Comparison of ENCODE assay signal across 1 cellular context in genomic region chr19:33403221-33403972, GRCh38.
TF ChIP-seq lines count a peak whose summit lies in the region.

No MANE protein-coding gene starts in this region.

TF ChIP-seq in HepG2, 621 proteins besides CTCF, POLR2A, EP300 and RAD21 (continued from another document and continues in another):
- TF ChIP-seq ZNF430 (CRISPR knock-in tag; IDR thresholded peaks at IDR 0.05) (peak; percentile 95; the same call in 1 of the 2 replicates), ETS1 (CRISPR knock-in tag; IDR thresholded peaks at IDR 0.05) (peak; percentile 97), TOPORS (CRISPR knock-in tag; IDR thresholded peaks at IDR 0.05) (peak; percentile 62; the same call in 1 of the 2 replicates), NCOR1 (IDR thresholded peaks at IDR 0.05; ENCODE audit: borderline replicate concordance, low read length) (peak; percentile 96; the same call in 1 of the 2 replicates), RAD51 (IDR thresholded peaks at IDR 0.05; ENCODE audit: borderline replicate concordance) (no peak), ZKSCAN5 (CRISPR knock-in tag; IDR thresholded peaks at IDR 0.05) (peak; percentile 69; the same call in 1 of the 2 replicates), RNF219 (CRISPR knock-in tag; IDR thresholded peaks at IDR 0.05) (peak; percentile 97), KAT2B (IDR thresholded peaks at IDR 0.05; ENCODE audit: borderline replicate concordance, low read depth, low read length) (no peak), ZFP36 (IDR thresholded peaks at IDR 0.05; ENCODE audit: borderline replicate concordance, low read depth, low read length, partially characterized antibody) (no peak), NFYB (CRISPR knock-in tag; IDR thresholded peaks at IDR 0.05) (0 out of 2 replicates have a peak, but pooled peaks have one; percentile 17), NR3C1 (CRISPR knock-in tag; IDR thresholded peaks at IDR 0.05) (no peak), ZNF414 (CRISPR knock-in tag; IDR thresholded peaks at IDR 0.05) (peak; percentile 50; the same call in 1 of the 2 replicates), MTA1 (CRISPR knock-in tag; IDR thresholded peaks at IDR 0.05; ENCODE audit: borderline replicate concordance) (peak; percentile 97), ZNF891 (CRISPR knock-in tag; IDR thresholded peaks at IDR 0.05) (peak; percentile 97), KDM2A (CRISPR knock-in tag; IDR thresholded peaks at IDR 0.05; ENCODE audit: borderline replicate concordance, low read depth) (peak; percentile 81; the same call in 1 of the 2 replicates), AKNA (CRISPR knock-in tag; IDR thresholded peaks at IDR 0.05; ENCODE audit: borderline replicate concordance) (peak; percentile 97), CREB1 (IDR thresholded peaks at IDR 0.05) (peak; percentile 52), CREB1 (CRISPR knock-in tag; IDR thresholded peaks at IDR 0.05) (no peak; the same call in 1 of the 2 replicates), SMAD3 (CRISPR knock-in tag; IDR thresholded peaks at IDR 0.05) (peak; percentile 78), ZNF563 (CRISPR knock-in tag; IDR thresholded peaks at IDR 0.05) (peak; percentile 95), ZMAT5 (CRISPR knock-in tag; IDR thresholded peaks at IDR 0.05; ENCODE audit: borderline replicate concordance, low read depth) (no peak), KDM5A (IDR thresholded peaks at IDR 0.05; ENCODE audit: borderline replicate concordance, low read length) (peak; percentile 29; the same call in 1 of the 2 replicates), MLLT10 (CRISPR knock-in tag; IDR thresholded peaks at IDR 0.05) (no peak; the same call in 1 of the 2 replicates), ZNF296 (CRISPR knock-in tag; conservative IDR thresholded peaks at IDR 0.05) (peak; percentile 91), GATAD2A (CRISPR knock-in tag; IDR thresholded peaks at IDR 0.05) (peak; percentile 95), SMAD1 (CRISPR knock-in tag; IDR thresholded peaks at IDR 0.05; ENCODE audit: borderline replicate concordance, low read depth) (no peak), ZFP82 (CRISPR knock-in tag; IDR thresholded peaks at IDR 0.05; ENCODE audit: borderline replicate concordance) (peak; percentile 85; the same call in 1 of the 2 replicates), ARNT2 (CRISPR knock-in tag; IDR thresholded peaks at IDR 0.05; ENCODE audit: low read depth) (peak; percentile 97; the same call in 1 of the 2 replicates), LCORL (IDR thresholded peaks at IDR 0.05) (0 out of 2 replicates have a peak, but pooled peaks have one; percentile 9), LCORL (CRISPR knock-in tag; IDR thresholded peaks at IDR 0.05) (peak; percentile 99), ZNF446 (CRISPR knock-in tag; IDR thresholded peaks at IDR 0.05) (peak; percentile 88; the same call in 1 of the 2 replicates), MXD4 (CRISPR knock-in tag; IDR thresholded peaks at IDR 0.05) (peak; percentile 93), GMEB2 (CRISPR knock-in tag; IDR thresholded peaks at IDR 0.05; ENCODE audit: low read depth) (no peak), STAT6 (CRISPR knock-in tag; IDR thresholded peaks at IDR 0.05; ENCODE audit: borderline replicate concordance) (peak; percentile 97), SAP130 (CRISPR knock-in tag; IDR thresholded peaks at IDR 0.05; ENCODE audit: low read depth) (peak; percentile 94)
- TF ChIP-seq, protein P1, sequence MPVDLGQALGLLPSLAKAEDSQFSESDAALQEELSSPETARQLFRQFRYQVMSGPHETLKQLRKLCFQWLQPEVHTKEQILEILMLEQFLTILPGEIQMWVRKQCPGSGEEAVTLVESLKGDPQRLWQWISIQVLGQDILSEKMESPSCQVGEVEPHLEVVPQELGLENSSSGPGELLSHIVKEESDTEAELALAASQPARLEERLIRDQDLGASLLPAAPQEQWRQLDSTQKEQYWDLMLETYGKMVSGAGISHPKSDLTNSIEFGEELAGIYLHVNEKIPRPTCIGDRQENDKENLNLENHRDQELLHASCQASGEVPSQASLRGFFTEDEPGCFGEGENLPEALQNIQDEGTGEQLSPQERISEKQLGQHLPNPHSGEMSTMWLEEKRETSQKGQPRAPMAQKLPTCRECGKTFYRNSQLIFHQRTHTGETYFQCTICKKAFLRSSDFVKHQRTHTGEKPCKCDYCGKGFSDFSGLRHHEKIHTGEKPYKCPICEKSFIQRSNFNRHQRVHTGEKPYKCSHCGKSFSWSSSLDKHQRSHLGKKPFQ (CRISPR knock-in tag; IDR thresholded peaks at IDR 0.05; ENCODE audit: insufficient replicate concordance): peak; percentile 94
- TF ChIP-seq, protein P2, sequence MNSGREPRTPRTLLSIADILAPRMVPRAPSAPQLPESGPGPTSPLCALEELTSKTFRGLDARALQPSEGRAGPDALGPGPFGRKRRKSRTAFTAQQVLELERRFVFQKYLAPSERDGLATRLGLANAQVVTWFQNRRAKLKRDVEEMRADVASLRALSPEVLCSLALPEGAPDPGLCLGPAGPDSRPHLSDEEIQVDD (CRISPR knock-in tag; IDR thresholded peaks at IDR 0.05; ENCODE audit: borderline replicate concordance): peak; percentile 90; the same call in 1 of the 2 replicates
- TF ChIP-seq, protein P3, sequence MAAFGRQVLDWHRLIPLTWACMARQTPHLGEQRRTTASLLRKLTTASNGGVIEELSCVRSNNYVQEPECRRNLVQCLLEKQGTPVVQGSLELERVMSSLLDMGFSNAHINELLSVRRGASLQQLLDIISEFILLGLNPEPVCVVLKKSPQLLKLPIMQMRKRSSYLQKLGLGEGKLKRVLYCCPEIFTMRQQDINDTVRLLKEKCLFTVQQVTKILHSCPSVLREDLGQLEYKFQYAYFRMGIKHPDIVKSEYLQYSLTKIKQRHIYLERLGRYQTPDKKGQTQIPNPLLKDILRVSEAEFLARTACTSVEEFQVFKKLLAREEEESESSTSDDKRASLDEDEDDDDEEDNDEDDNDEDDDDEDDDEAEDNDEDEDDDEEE (CRISPR knock-in tag; IDR thresholded peaks at IDR 0.05): peak; percentile 95
- TF ChIP-seq, protein P4, sequence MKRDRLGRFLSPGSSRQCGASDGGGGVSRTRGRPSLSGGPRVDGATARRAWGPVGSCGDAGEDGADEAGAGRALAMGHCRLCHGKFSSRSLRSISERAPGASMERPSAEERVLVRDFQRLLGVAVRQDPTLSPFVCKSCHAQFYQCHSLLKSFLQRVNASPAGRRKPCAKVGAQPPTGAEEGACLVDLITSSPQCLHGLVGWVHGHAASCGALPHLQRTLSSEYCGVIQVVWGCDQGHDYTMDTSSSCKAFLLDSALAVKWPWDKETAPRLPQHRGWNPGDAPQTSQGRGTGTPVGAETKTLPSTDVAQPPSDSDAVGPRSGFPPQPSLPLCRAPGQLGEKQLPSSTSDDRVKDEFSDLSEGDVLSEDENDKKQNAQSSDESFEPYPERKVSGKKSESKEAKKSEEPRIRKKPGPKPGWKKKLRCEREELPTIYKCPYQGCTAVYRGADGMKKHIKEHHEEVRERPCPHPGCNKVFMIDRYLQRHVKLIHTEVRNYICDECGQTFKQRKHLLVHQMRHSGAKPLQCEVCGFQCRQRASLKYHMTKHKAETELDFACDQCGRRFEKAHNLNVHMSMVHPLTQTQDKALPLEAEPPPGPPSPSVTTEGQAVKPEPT (CRISPR knock-in tag; IDR thresholded peaks at IDR 0.05; ENCODE audit: low read depth): peak; percentile 98
- TF ChIP-seq, protein P5, sequence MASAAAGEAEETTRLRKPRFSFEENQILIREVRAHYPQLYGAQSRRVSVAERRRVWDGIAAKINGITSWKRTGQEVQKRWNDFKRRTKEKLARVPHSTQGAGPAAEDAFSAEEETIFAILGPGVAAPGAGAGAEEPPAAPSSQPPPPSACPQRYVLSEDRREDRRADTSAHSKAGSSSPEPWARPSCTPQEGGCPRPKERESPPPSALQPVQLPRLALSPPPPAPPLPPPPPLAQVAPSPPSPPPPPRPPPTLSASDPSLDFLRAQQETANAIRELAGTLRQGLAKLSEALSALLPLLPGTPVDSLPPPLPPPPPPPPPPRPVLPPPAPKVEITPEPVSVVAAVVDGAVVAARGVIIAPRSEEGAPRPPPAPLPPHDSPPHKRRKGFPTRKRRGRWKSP (CRISPR knock-in tag; IDR thresholded peaks at IDR 0.05): peak; percentile 97
